In the genomic region with DNA sequence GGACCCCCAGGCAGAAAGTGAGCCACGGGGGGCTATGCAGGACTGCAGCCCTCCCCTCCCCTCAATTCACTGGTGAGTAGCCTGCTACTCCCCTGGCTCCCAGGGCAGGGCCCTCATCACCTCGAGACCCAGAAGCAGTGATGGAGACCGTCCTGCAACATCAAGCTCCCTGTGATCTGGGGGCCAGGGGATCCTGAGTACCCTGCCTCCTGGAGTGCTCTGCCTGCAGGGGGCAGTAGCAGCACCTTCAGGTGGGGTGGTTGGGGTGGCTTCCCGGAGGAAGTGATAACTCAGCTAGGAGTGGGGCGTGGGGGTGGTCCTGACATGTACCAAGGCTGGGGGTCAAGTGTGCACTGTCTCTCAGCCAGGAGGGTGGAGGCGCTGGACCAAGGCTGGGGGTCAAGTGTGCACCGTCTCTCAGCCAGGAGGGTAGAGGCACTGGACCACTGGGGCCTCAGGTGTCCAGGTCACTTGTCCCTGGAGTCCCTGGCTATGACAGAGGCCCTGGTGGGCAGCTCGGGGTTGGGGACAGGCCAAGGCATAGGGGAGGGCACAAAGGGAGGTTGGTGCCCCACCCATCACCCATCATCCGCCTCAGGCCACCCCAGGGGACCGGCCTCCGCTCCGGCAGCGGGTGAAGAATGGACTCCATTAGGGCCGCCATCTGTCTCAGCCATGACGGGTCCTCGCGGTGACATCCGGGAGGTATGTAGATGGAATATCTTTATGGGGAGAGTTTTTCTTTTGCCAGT, we compare ENCODE assay signal across 10 cellular contexts. TPM values are rescaled to one million over a fixed set of nuclear protein-coding genes. Genes with fewer than 3 reads are reported as not detected.
A peak's percentile ranks its signal among the peaks of the same experiment; 100 is the strongest.
DNase-seq lines count a peak whose midpoint lies in the region; ATAC-seq, FAIRE-seq and TF ChIP-seq lines count a peak whose summit lies in the region.
"Had no signal": no experiment of that assay in that cellular context is flagged by ENCODE, and none has a peak within 500 bp of the region (broad histone marks: within the 10 kb centered on the region; RNA-seq: fewer than 3 reads in every experiment).

No MANE protein-coding gene starts in this region.

- no peaks in the 10 kb centered on the region for H3K9me3 Mint-ChIP-seq in CD4-positive, alpha-beta T cell
- H3K9me3 Mint-ChIP-seq in activated CD4-positive, alpha-beta T cell treated with anti-CD3 and anti-CD28 coated beads, Interleukin-2, amount 10 ng/mL, durations not matched to agents 7 days and 5 days = no peaks in the 10 kb centered on the region
- H3K9me3 Mint-ChIP-seq in natural killer cell = no peaks in the 10 kb centered on the region

- no peaks in the 10 kb centered on the region for H3K9me3 ChIP-seq in CD4-positive, alpha-beta T cell (ENCODE audit: control insufficient read depth, low read length)
- H3K9me3 ChIP-seq in keratinocyte (ENCODE audit: control insufficient read depth, low read depth, low read length) = no peaks in the 10 kb centered on the region

- no peaks in the 10 kb centered on the region for H3K36me3 ChIP-seq in keratinocyte (ENCODE audit: control insufficient read depth in 2 of 2, extremely low read depth in 1 of 2, insufficient read depth in 2 of 2, low read length in 2 of 2)

- no peak for FAIRE-seq in keratinocyte (lab: Jason Lieb, UNC)

- intact Hi-C loops in CD4-positive, alpha-beta T cell (cut with DNase I, micrococcal nuclease) = no loop called here
- intact Hi-C loops in posterior cingulate gyrus (cut with DNase I) = no loop called here
- intact Hi-C loops in natural killer cell (cut with micrococcal nuclease) = no loop called here

- no peak overlapping the region for H3K4me3 Mint-ChIP-seq in CD4-positive, alpha-beta T cell
- no peak overlapping the region for H3K4me3 Mint-ChIP-seq in activated CD4-positive, alpha-beta T cell treated with anti-CD3 and anti-CD28 coated beads, Interleukin-2, amount 10 ng/mL, durations not matched to agents 7 days and 5 days
- H3K4me3 Mint-ChIP-seq in natural killer cell = no peak overlapping the region

- no peak overlapping the region for H3K9ac ChIP-seq in keratinocyte (ENCODE audit: control insufficient read depth, extremely low read depth, insufficient read depth, low read length)

- no peaks in the 10 kb centered on the region for H3K4me1 Mint-ChIP-seq in CD4-positive, alpha-beta T cell (ENCODE audit: low read depth)
- H3K4me1 Mint-ChIP-seq in activated CD4-positive, alpha-beta T cell treated with anti-CD3 and anti-CD28 coated beads, Interleukin-2, amount 10 ng/mL, durations not matched to agents 7 days and 5 days = peaks cover 8% of the 10 kb centered on the region
- H3K4me1 Mint-ChIP-seq in natural killer cell = peaks cover 0 to 6% of the 10 kb centered on the region in 2 donors

- CTCF ChIA-PET in CD4-positive, alpha-beta T cell (lab: Charles Lee) = interaction anchor here (1.1 to 1.3 kb wide), 2 partner anchors 20 to 102 kb away, joined by 3 to 4 read pairs; no protein-coding TSS in a partner anchor
- CTCF ChIA-PET in activated CD4-positive, alpha-beta T cell treated with anti-CD3 and anti-CD28 coated beads, Interleukin-2, amount 10 ng/mL, durations not matched to agents 7 days and 5 days (lab: Charles Lee) = interaction anchor here (0.7 to 1.4 kb wide), 3 partner anchors 11 to 47 kb away, joined by 3 to 4 read pairs (median 3); no protein-coding TSS in a partner anchor

- H3K79me2 ChIP-seq in keratinocyte (ENCODE audit: control insufficient read depth, insufficient read depth, low read length) = no peaks in the 10 kb centered on the region

- H3K36me3 Mint-ChIP-seq in CD4-positive, alpha-beta T cell (ENCODE audit: low read depth) = no peaks in the 10 kb centered on the region
- no peaks in the 10 kb centered on the region for H3K36me3 Mint-ChIP-seq in activated CD4-positive, alpha-beta T cell treated with anti-CD3 and anti-CD28 coated beads, Interleukin-2, amount 10 ng/mL, durations not matched to agents 7 days and 5 days (ENCODE audit: low read depth)
- no peaks in the 10 kb centered on the region for H3K36me3 Mint-ChIP-seq in natural killer cell

- H2AFZ ChIP-seq in keratinocyte (ENCODE audit: control insufficient read depth, low read length) = no peak overlapping the region

- H3K4me3 ChIP-seq in keratinocyte (ENCODE audit: control insufficient read depth in 2 of 3, extremely low read depth in 1 of 3, insufficient read depth in 2 of 3, low read depth in 1 of 3, low read length in 3 of 3) = no peak overlapping the region

- dilution Hi-C loops in keratinocyte (cut with MboI; ENCODE audit: extremely low pct_ligation_motif_present, low sequenced_read_pairs) = no loop called here

- H3K9me1 ChIP-seq in keratinocyte (ENCODE audit: control insufficient read depth, extremely low read depth, insufficient read depth, low read length) = no peaks in the 10 kb centered on the region

- no peak for ATAC-seq in CD4-positive, alpha-beta T cell (ENCODE audit: poor library complexity)
- ATAC-seq in natural killer cell = no peak

- H3K27me3 ChIP-seq in CD4-positive, alpha-beta T cell (ENCODE audit: control insufficient read depth, insufficient read depth, low read length) = no peaks in the 10 kb centered on the region
- no peaks in the 10 kb centered on the region for H3K27me3 ChIP-seq in keratinocyte (ENCODE audit: control insufficient read depth, extremely low read depth, insufficient read depth, low read length)

- H3K27ac ChIP-seq in CD4-positive, alpha-beta T cell (ENCODE audit: low read depth, low read length) = no peak overlapping the region
- H3K27ac ChIP-seq in keratinocyte (ENCODE audit: control insufficient read depth, insufficient read depth, low read length) = no peak overlapping the region

- no peaks in the 10 kb centered on the region for H3K27me3 Mint-ChIP-seq in CD4-positive, alpha-beta T cell
- H3K27me3 Mint-ChIP-seq in activated CD4-positive, alpha-beta T cell treated with anti-CD3 and anti-CD28 coated beads, Interleukin-2, amount 10 ng/mL, durations not matched to agents 7 days and 5 days = no peaks in the 10 kb centered on the region
- H3K27me3 Mint-ChIP-seq in natural killer cell (ENCODE audit: low read depth in 2 of 2) = no peaks in the 10 kb centered on the region

- DNase-seq in CD4-positive, alpha-beta T cell = peak in 1 of 10 experiments; percentile 10
- peak; percentile 55 for DNase-seq in GM20000 (ENCODE audit: low spot score)
- peak; percentile 36 for DNase-seq in activated CD4-positive, alpha-beta T cell treated with anti-CD3 and anti-CD28 coated beads, Interleukin-2, amount 10 ng/mL, durations not matched to agents 7 days and 5 days
- DNase-seq in keratinocyte (ENCODE audit: low read depth, low spot score) = no peak
- DNase-seq in SIG-M5 treated with dmso at 0.1 percent for 504 hours (lab: John Stamatoyannopoulos, UW; ENCODE audit: unreplicated experiment) = no peak
- DNase-seq in AML-193 (lab: John Stamatoyannopoulos, UW) = no peak
- no peak for DNase-seq in posterior cingulate gyrus
- no peak for DNase-seq in natural killer cell
- DNase-seq: anterior cingulate cortex, NCI-H524 had no signal

- H3K4me2 ChIP-seq in keratinocyte (ENCODE audit: control insufficient read depth, extremely low read depth, insufficient read depth, low read depth, low read length) = no peak overlapping the region

- peak; percentile 27 for TF ChIP-seq CTCF in CD4-positive, alpha-beta T cell (IDR thresholded peaks at IDR 0.05)
- TF ChIP-seq CTCF in GM20000 (IDR thresholded peaks at IDR 0.05; ENCODE audit: extremely low read depth, missing control alignments) (peak; percentile 29), keratinocyte (optimal IDR thresholded peaks at IDR 0.05 in 1 of 3, IDR thresholded peaks at IDR 0.05 in 1 of 3, conservative IDR thresholded peaks at IDR 0.05 in 1 of 3; ENCODE audit: extremely low read depth in 1 of 3, insufficient read depth in 2 of 3, low read length in 3 of 3) (peak; percentile 40 to 51 (median 41)), natural killer cell (IDR thresholded peaks at IDR 0.05) (no peak)

- no peaks in the 10 kb centered on the region for H4K20me1 ChIP-seq in keratinocyte (ENCODE audit: control insufficient read depth, extremely low read depth, insufficient read depth, low read length)

- peaks cover 14% of the 10 kb centered on the region for H3K4me1 ChIP-seq in keratinocyte (ENCODE audit: control insufficient read depth, extremely low read depth, insufficient read depth, low read length)

- H3K27ac Mint-ChIP-seq in CD4-positive, alpha-beta T cell = no peak overlapping the region
- no peak overlapping the region for H3K27ac Mint-ChIP-seq in activated CD4-positive, alpha-beta T cell treated with anti-CD3 and anti-CD28 coated beads, Interleukin-2, amount 10 ng/mL, durations not matched to agents 7 days and 5 days
- no peak overlapping the region for H3K27ac Mint-ChIP-seq in natural killer cell

- POLR2A ChIA-PET in CD4-positive, alpha-beta T cell (lab: Charles Lee) = no interaction called here
- POLR2A ChIA-PET in activated CD4-positive, alpha-beta T cell treated with anti-CD3 and anti-CD28 coated beads, Interleukin-2, amount 10 ng/mL, durations not matched to agents 7 days and 5 days (lab: Charles Lee) = no interaction called here

RNA-seq across cellular contexts. Expression of gene RTN4R, which starts 9.4 kb away (rescaled TPM):
- total RNA-seq in CD4-positive, alpha-beta T cell = under 1 TPM; 0.36 to 0.50 TPM
- total RNA-seq in activated CD4-positive, alpha-beta T cell treated with anti-CD3 and anti-CD28 coated beads, Interleukin-2, amount 10 ng/mL, durations not matched to agents 7 days and 5 days = 1 to 10 TPM; 3.1 to 4.0 TPM
- 2.5 to 5.6 TPM (median 5.5 TPM) in 3 replicates for polyA plus RNA-seq in keratinocyte
- polyA plus RNA-seq in keratinocyte (2011; ENCODE audit: low read depth) = 0.79 TPM
- 2.6 and 8.8 TPM in 2 replicates for polyA plus RNA-seq in keratinocyte (2011; cell fraction: cytosol; rRNA removed)
- 4.8 and 7.4 TPM in 2 replicates for polyA plus RNA-seq in keratinocyte (2011; cell fraction: nucleus; rRNA removed)
- polyA plus RNA-seq in keratinocyte (2012; ENCODE audit: low replicate concordance) = 7.3 and 10.5 TPM in 2 replicates
- polyA minus RNA-seq in keratinocyte = 2.6 to 4.4 TPM (median 4.4 TPM) in 3 replicates
- polyA minus RNA-seq in keratinocyte (2011; cell fraction: cytosol; rRNA and poly(A)+ RNA removed) = 24.7 TPM
- 6.6 and 6.8 TPM in 2 replicates for polyA minus RNA-seq in keratinocyte (2011; cell fraction: nucleus; rRNA and poly(A)+ RNA removed)
- total RNA-seq in natural killer cell = 1 to 10 TPM; 1.2 to 2.9 (median 1.6) TPM

Comparison
In these comparisons a context has a peak if more than half of its experiments do, and no peak if none do; other contexts are left out.
1. DNase-seq: peak in GM20000 (single experiment) and activated CD4-positive, alpha-beta T cell treated with anti-CD3 and anti-CD28 coated beads, Interleukin-2, amount 10 ng/mL, durations not matched to agents 7 days and 5 days (single experiment); none in keratinocyte (single experiment), SIG-M5 treated with dmso at 0.1 percent for 504 hours (single experiment), AML-193 (0 of 2), posterior cingulate gyrus (0 of 10) and natural killer cell (single experiment).